In genomic region chr2:78532762-78533399, GRCh38 we compare ENCODE assay signal across 21 cellular contexts.
"Had no signal": no experiment of that assay in that cellular context is flagged by ENCODE, and none has a peak within 500 bp of the region (broad histone marks: within the 10 kb centered on the region; RNA-seq: fewer than 3 reads in every experiment).

No MANE protein-coding gene starts in this region.

- H3K4me1 ChIP-seq: body of pancreas, foreskin keratinocyte, psoas muscle, tibial nerve had no signal

- H3K27ac ChIP-seq: body of pancreas, epithelial cell of prostate, foreskin keratinocyte, psoas muscle, tibial nerve had no signal

- H3K27me3 ChIP-seq: body of pancreas, foreskin keratinocyte, tibial nerve had no signal

- H3K4me3 ChIP-seq: body of pancreas, psoas muscle, tibial nerve had no signal

- H3K9me3 ChIP-seq: body of pancreas, psoas muscle, tibial nerve had no signal

- ATAC-seq: activated CD8-positive, alpha-beta T cell treated with anti-CD3 and anti-CD28 coated beads for 36 hours; activated T-helper 17 cell treated with anti-CD3 and anti-CD28 coated beads, Interleukin-2, amount 50 U/mL, for 72 hours; body of pancreas; foreskin keratinocyte; left lobe of liver; psoas muscle; right cardiac atrium; stimulated activated naive CD8-positive, alpha-beta T cell treated with anti-CD3 and anti-CD28 coated beads, Interleukin-15, Interleukin-2, amounts not matched to agents 100 U/mL and 50 U/mL, for 24 hours had no signal

- DNase-seq: activated CD4-positive, alpha-beta T cell treated with anti-CD3 and anti-CD28 coated beads for 48 hours; activated CD4-positive, CD25-positive, alpha-beta regulatory T cell; activated CD8-positive, alpha-beta T cell treated with anti-CD3 and anti-CD28 coated beads for 36 hours; activated naive CD4-positive, alpha-beta T cell treated with Interleukin-2 at 50 U/mL for 16 hours; activated T-cell treated with anti-CD3 and anti-CD28 coated beads, Interleukin-2, amount 50 U/mL, for 1 hour; body of pancreas; dermis blood vessel endothelial cell; foreskin keratinocyte; glutamatergic neuron; hippocampal formation; kidney; midbrain; psoas muscle; right cardiac atrium; stimulated activated CD4-positive, alpha-beta T cell treated with anti-CD3 and anti-CD28 coated beads, Interleukin-2, amount 100 ng/mL, for 24 hours; stimulated activated naive CD8-positive, alpha-beta T cell treated with anti-CD3 and anti-CD28 coated beads, Interleukin-15, Interleukin-2, amounts not matched to agents 100 U/mL and 50 U/mL, for 24 hours; substantia nigra had no signal

- H3K36me3 ChIP-seq: tibial nerve had no signal
